9 cellular contexts compared by ENCODE assay signal in genomic region chr3:48013288-48013980, GRCh38. TPM values are rescaled to one million over a fixed set of nuclear protein-coding genes. Genes with fewer than 3 reads are reported as not detected.
A peak's percentile ranks its signal among the peaks of the same experiment; 100 is the strongest.
DNase-seq lines count a peak whose midpoint lies in the region; ATAC-seq and TF ChIP-seq lines count a peak whose summit lies in the region.
"Had no signal": no experiment of that assay in that cellular context is flagged by ENCODE, and none has a peak within 500 bp of the region (broad histone marks: within the 10 kb centered on the region; RNA-seq: fewer than 3 reads in every experiment).

No MANE protein-coding gene starts in this region.

- peak in 1 of 2 donors; percentile 73 for ATAC-seq in natural killer cell treated with Interleukin-12 subunit alpha and Interleukin-12 subunit beta and Interleukin-15 and Interleukin-18, amount 100 ng/mL, for 72 hours

- in situ Hi-C loops in KBM-7 (cut with MboI; ENCODE audit: low pct_unique_long_range_greater_than_20kb, low sequenced_read_pairs): no loop called here

- H3K4me3 ChIP-seq in epithelial cell of proximal tubule (ENCODE audit: low read depth, low read length): no peak overlapping the region
- H3K4me3 ChIP-seq: skin epidermis had no signal

- H3K9me3 Mint-ChIP-seq in natural killer cell treated with Interleukin-12 subunit alpha and Interleukin-12 subunit beta and Interleukin-15 and Interleukin-18, amount 100 ng/mL, for 72 hours: no peaks in the 10 kb centered on the region

- H3K27me3 Mint-ChIP-seq in natural killer cell treated with Interleukin-12 subunit alpha and Interleukin-12 subunit beta and Interleukin-15 and Interleukin-18, amount 100 ng/mL, for 72 hours: no peaks in the 10 kb centered on the region

- no peaks in the 10 kb centered on the region for H3K36me3 Mint-ChIP-seq in natural killer cell treated with Interleukin-12 subunit alpha and Interleukin-12 subunit beta and Interleukin-15 and Interleukin-18, amount 100 ng/mL, for 72 hours

- peak; percentile 75 for DNase-seq in COLO829 (ENCODE audit: low spot score)
- peak; percentile 73 for DNase-seq in NCI-H226
- DNase-seq in epithelial cell of proximal tubule (ENCODE audit: low read depth): peak; percentile 55
- DNase-seq in natural killer cell treated with Interleukin-12 subunit alpha and Interleukin-12 subunit beta and Interleukin-15 and Interleukin-18, amount 100 ng/mL, for 72 hours (ENCODE audit: low spot score): no peak
- no peak for DNase-seq in KBM-7
- DNase-seq in HK-2 (ENCODE audit: unreplicated experiment): no peak
- no peak for DNase-seq in SHP77 treated with DMSO at 0.1 percent for 48 hours (lab: John Stamatoyannopoulos, UW)
- DNase-seq in NCI-H146 treated with DMSO at 0.1 percent for 48 hours (lab: John Stamatoyannopoulos, UW; ENCODE audit: unreplicated experiment): no peak

- peak overlapping the region; percentile 39 to 72 for H3K27ac Mint-ChIP-seq in natural killer cell treated with Interleukin-12 subunit alpha and Interleukin-12 subunit beta and Interleukin-15 and Interleukin-18, amount 100 ng/mL, for 72 hours

- peaks cover 35 to 43% of the 10 kb centered on the region in 2 donors for H3K4me1 Mint-ChIP-seq in natural killer cell treated with Interleukin-12 subunit alpha and Interleukin-12 subunit beta and Interleukin-15 and Interleukin-18, amount 100 ng/mL, for 72 hours (ENCODE audit: low read depth in 2 of 2)

- no peak for TF ChIP-seq CTCF in epithelial cell of proximal tubule (conservative IDR thresholded peaks at IDR 0.05; ENCODE audit: low read depth, low read length)

- no peak overlapping the region for H3K4me3 Mint-ChIP-seq in natural killer cell treated with Interleukin-12 subunit alpha and Interleukin-12 subunit beta and Interleukin-15 and Interleukin-18, amount 100 ng/mL, for 72 hours

RNA-seq across cellular contexts. Expression of gene MAP4, which starts 2.8 kb away (rescaled TPM):
- total RNA-seq in epithelial cell of proximal tubule: 111 and 120 TPM in 2 replicates
- total RNA-seq in natural killer cell treated with Interleukin-12 subunit alpha and Interleukin-12 subunit beta and Interleukin-15 and Interleukin-18, amount 100 ng/mL, for 72 hours: 100 to 1,000 TPM; 129 to 151 TPM

Comparison
In these comparisons a context has a peak if more than half of its experiments do, and no peak if none do; other contexts are left out.
1. DNase-seq: peak in COLO829 (single experiment), NCI-H226 (single experiment) and epithelial cell of proximal tubule (single experiment); none in natural killer cell treated with Interleukin-12 subunit alpha and Interleukin-12 subunit beta and Interleukin-15 and Interleukin-18, amount 100 ng/mL, for 72 hours (single experiment), KBM-7 (single experiment), HK-2 (single experiment), SHP77 treated with DMSO at 0.1 percent for 48 hours (single experiment) and NCI-H146 treated with DMSO at 0.1 percent for 48 hours (single experiment).